In genomic region chr5:79990598-79991507, GRCh38 we compare ENCODE assay signal across 1 cellular context.
TF ChIP-seq lines count a peak whose summit lies in the region.

Gene MTX3, minus strand, starts transcription at chr5:79991262. Its CDS starts 24 bp downstream, at chr5:79991238.

TF ChIP-seq in HepG2, 621 proteins besides CTCF, POLR2A, EP300 and RAD21 (continued from another document and continues in another):
- TF ChIP-seq ZNF276 (CRISPR knock-in tag; IDR thresholded peaks at IDR 0.05; ENCODE audit: low read depth), result no peak
- TF ChIP-seq NR0B2 (CRISPR knock-in tag; IDR thresholded peaks at IDR 0.05), result peak; percentile 84
- TF ChIP-seq ZNF230 (CRISPR knock-in tag; IDR thresholded peaks at IDR 0.05), result no peak
- TF ChIP-seq RORA (CRISPR knock-in tag; IDR thresholded peaks at IDR 0.05), result no peak
- no peak for TF ChIP-seq SIX1 (CRISPR knock-in tag; IDR thresholded peaks at IDR 0.05; ENCODE audit: borderline replicate concordance)
- no peak for TF ChIP-seq PRPF4 (IDR thresholded peaks at IDR 0.05; ENCODE audit: low read depth, low read length, poor library complexity, severe bottlenecking)
- TF ChIP-seq GABPA (IDR thresholded peaks at IDR 0.05; ENCODE audit: low read depth, low read length), result peak; percentile 77
- peak; percentile 98 for TF ChIP-seq GABPA (CRISPR knock-in tag; IDR thresholded peaks at IDR 0.05; ENCODE audit: low read depth)
- TF ChIP-seq TOE1 (CRISPR knock-in tag; IDR thresholded peaks at IDR 0.05), result no peak
- 0 out of 2 replicates have a peak, but pooled peaks have one; percentile 20 for TF ChIP-seq NFATC3 (CRISPR knock-in tag; IDR thresholded peaks at IDR 0.05)
- TF ChIP-seq ZBTB1 (CRISPR knock-in tag; IDR thresholded peaks at IDR 0.05; ENCODE audit: borderline replicate concordance), result no peak
- TF ChIP-seq IKZF1 (IDR thresholded peaks at IDR 0.05), result no peak
- peak; percentile 98 for TF ChIP-seq PHF20 (CRISPR knock-in tag; IDR thresholded peaks at IDR 0.05)
- no peak for TF ChIP-seq FOXK2 (IDR thresholded peaks at IDR 0.05)
- peak; percentile 54 for TF ChIP-seq MED8 (CRISPR knock-in tag; IDR thresholded peaks at IDR 0.05; ENCODE audit: insufficient replicate concordance)
- peak; percentile 84 for TF ChIP-seq GMEB1 (CRISPR knock-in tag; IDR thresholded peaks at IDR 0.05; ENCODE audit: borderline replicate concordance)
- TF ChIP-seq PBX2 (CRISPR knock-in tag; IDR thresholded peaks at IDR 0.05), result no peak
- TF ChIP-seq ZBTB37 (CRISPR knock-in tag; IDR thresholded peaks at IDR 0.05), result peak; percentile 52; the same call in 1 of the 2 replicates
- TF ChIP-seq ZNF383 (CRISPR knock-in tag; IDR thresholded peaks at IDR 0.05; ENCODE audit: borderline replicate concordance), result no peak
- peak; percentile 85 for TF ChIP-seq XRCC5 (optimal IDR thresholded peaks at IDR 0.05; ENCODE audit: low read length)
- TF ChIP-seq MEF2D (CRISPR knock-in tag; IDR thresholded peaks at IDR 0.05), result no peak
- no peak for TF ChIP-seq ZNF484 (CRISPR knock-in tag; IDR thresholded peaks at IDR 0.05; ENCODE audit: borderline replicate concordance, low read depth)
- TF ChIP-seq KDM5A (IDR thresholded peaks at IDR 0.05; ENCODE audit: borderline replicate concordance, low read length), result peak; percentile 84
- TF ChIP-seq TFDP1 (CRISPR knock-in tag; IDR thresholded peaks at IDR 0.05; ENCODE audit: borderline replicate concordance), result peak; percentile 49; the same call in 1 of the 2 replicates
- no peak for TF ChIP-seq CCAR2 (optimal IDR thresholded peaks at IDR 0.05; ENCODE audit: low read depth, low read length)
- no peak for TF ChIP-seq ZFP37 (CRISPR knock-in tag; IDR thresholded peaks at IDR 0.05; ENCODE audit: borderline replicate concordance)
- TF ChIP-seq DNMT3B (CRISPR knock-in tag; conservative IDR thresholded peaks at IDR 0.05), result no peak
- TF ChIP-seq MATR3 (CRISPR knock-in tag; IDR thresholded peaks at IDR 0.05), result no peak
- TF ChIP-seq MXI1 (IDR thresholded peaks at IDR 0.05; ENCODE audit: borderline replicate concordance, low read depth, low read length), result peak; percentile 70; the same call in 1 of the 3 replicates
- TF ChIP-seq DDIT3 (CRISPR knock-in tag; IDR thresholded peaks at IDR 0.05), result no peak
- TF ChIP-seq RFXAP (CRISPR knock-in tag; IDR thresholded peaks at IDR 0.05; ENCODE audit: borderline replicate concordance), result no peak
- no peak for TF ChIP-seq SSRP1 (CRISPR knock-in tag; IDR thresholded peaks at IDR 0.05)
- peak; percentile 45 for TF ChIP-seq RBM39 (IDR thresholded peaks at IDR 0.05; ENCODE audit: low read depth, low read length, poor library complexity, severe bottlenecking)
- no peak for TF ChIP-seq ZNF558 (CRISPR knock-in tag; IDR thresholded peaks at IDR 0.05; ENCODE audit: borderline replicate concordance)
- peak; percentile 32; the same call in 1 of the 2 replicates for TF ChIP-seq SP4 (CRISPR knock-in tag; IDR thresholded peaks at IDR 0.05)
- no peak for TF ChIP-seq ZNF570 (CRISPR knock-in tag; IDR thresholded peaks at IDR 0.05; ENCODE audit: borderline replicate concordance)
- TF ChIP-seq ZNF430 (CRISPR knock-in tag; IDR thresholded peaks at IDR 0.05), result peak; percentile 90
- peak; percentile 19; the same call in 1 of the 2 replicates for TF ChIP-seq HOXA5 (CRISPR knock-in tag; IDR thresholded peaks at IDR 0.05)
- no peak for TF ChIP-seq BRCA1 (CRISPR knock-in tag; IDR thresholded peaks at IDR 0.05)
- no peak for TF ChIP-seq TCF12 (IDR thresholded peaks at IDR 0.05)
- TF ChIP-seq TCF12 (CRISPR knock-in tag; IDR thresholded peaks at IDR 0.05), result no peak; the same call in 1 of the 2 replicates
- TF ChIP-seq DRAP1 (CRISPR knock-in tag; IDR thresholded peaks at IDR 0.05), result peak; percentile 68
- TF ChIP-seq CSRNP2 (CRISPR knock-in tag; conservative IDR thresholded peaks at IDR 0.05; ENCODE audit: low read depth), result no peak
- peak; percentile 25; the same call in 1 of the 2 replicates for TF ChIP-seq ARNT2 (CRISPR knock-in tag; IDR thresholded peaks at IDR 0.05; ENCODE audit: low read depth)
- peak; percentile 76 for TF ChIP-seq BHLHE40 (IDR thresholded peaks at IDR 0.05; ENCODE audit: low read length)
- TF ChIP-seq ZBTB14 (CRISPR knock-in tag; IDR thresholded peaks at IDR 0.05), result no peak
- no peak for TF ChIP-seq ZNF326 (CRISPR knock-in tag; IDR thresholded peaks at IDR 0.05; ENCODE audit: borderline replicate concordance)
- TF ChIP-seq ZNF30 (CRISPR knock-in tag; IDR thresholded peaks at IDR 0.05), result no peak
- no peak for TF ChIP-seq AKAP8 (CRISPR knock-in tag; IDR thresholded peaks at IDR 0.05)
- no peak for TF ChIP-seq ZBTB34 (CRISPR knock-in tag; IDR thresholded peaks at IDR 0.05)
- TF ChIP-seq ZBTB10 (CRISPR knock-in tag; IDR thresholded peaks at IDR 0.05; ENCODE audit: borderline replicate concordance), result no peak
- no peak for TF ChIP-seq ZSCAN5A (CRISPR knock-in tag; IDR thresholded peaks at IDR 0.05; ENCODE audit: borderline replicate concordance)
